In genomic region chr3:42020681-42021307, GRCh38 we compare ENCODE assay signal across 9 cellular contexts. TPM values are rescaled to one million over a fixed set of nuclear protein-coding genes. Genes with fewer than 3 reads are reported as not detected.
DNase-seq lines count a peak whose midpoint lies in the region; ATAC-seq, FAIRE-seq and TF ChIP-seq lines count a peak whose summit lies in the region.
"Had no signal": no experiment of that assay in that cellular context is flagged by ENCODE, and none has a peak within 500 bp of the region (broad histone marks: within the 10 kb centered on the region; RNA-seq: fewer than 3 reads in every experiment).

No MANE protein-coding gene starts in this region.

- DNase-seq in H54 (ENCODE audit: insufficient read length, low spot score) (peak; percentile 62), RCC 7860 (ENCODE audit: low spot score) (peak; percentile 60), epithelial cell of prostate (ENCODE audit: low read depth, low spot score) (peak; percentile 49), renal cortical epithelial cell (ENCODE audit: low read depth) (peak; percentile 91), GDM1 (lab: John Stamatoyannopoulos, UW) (no peak), SIG-M5 treated with dmso at 0.1 percent for 504 hours (lab: John Stamatoyannopoulos, UW; ENCODE audit: unreplicated experiment) (no peak)
- no peak for DNase-seq in activated CD8-positive, alpha-beta memory T cell treated with anti-CD3 and anti-CD28 coated beads, Interleukin-2, amount 50 U/mL, for 48 hours
- DNase-seq: NCI-H1105 treated with DMSO at 0.1 percent for 48 hours had no signal

- FAIRE-seq in H54 (lab: Jason Lieb, UNC) (peak; percentile 61), RCC 7860 (lab: Jason Lieb, UNC) (peak; percentile 91)

- H3K27ac ChIP-seq in epithelial cell of prostate, result peak overlapping the region; percentile 84

- TF ChIP-seq POLR2A in H54 (IDR thresholded peaks at IDR 0.05; ENCODE audit: low read depth, low read length), result no peak

- ATAC-seq in GM19324 (IDR thresholded peaks at IDR 0.05; ENCODE audit: low FRiP score, unreplicated experiment), result no peak

RNA-seq across cellular contexts. Expression of gene ULK4, which starts 58.9 kb away (rescaled TPM):
- 16.8 and 20.5 TPM in 2 replicates for total RNA-seq in renal cortical epithelial cell

Comparison
In these comparisons a context has a peak if more than half of its experiments do, and no peak if none do; other contexts are left out.
1. DNase-seq: peak in H54 (single experiment), RCC 7860 (single experiment), epithelial cell of prostate (single experiment) and renal cortical epithelial cell (single experiment); none in GDM1 (single experiment), SIG-M5 treated with dmso at 0.1 percent for 504 hours (single experiment) and activated CD8-positive, alpha-beta memory T cell treated with anti-CD3 and anti-CD28 coated beads, Interleukin-2, amount 50 U/mL, for 48 hours (single experiment).